10 cellular contexts compared by ENCODE assay signal in the genomic region with DNA sequence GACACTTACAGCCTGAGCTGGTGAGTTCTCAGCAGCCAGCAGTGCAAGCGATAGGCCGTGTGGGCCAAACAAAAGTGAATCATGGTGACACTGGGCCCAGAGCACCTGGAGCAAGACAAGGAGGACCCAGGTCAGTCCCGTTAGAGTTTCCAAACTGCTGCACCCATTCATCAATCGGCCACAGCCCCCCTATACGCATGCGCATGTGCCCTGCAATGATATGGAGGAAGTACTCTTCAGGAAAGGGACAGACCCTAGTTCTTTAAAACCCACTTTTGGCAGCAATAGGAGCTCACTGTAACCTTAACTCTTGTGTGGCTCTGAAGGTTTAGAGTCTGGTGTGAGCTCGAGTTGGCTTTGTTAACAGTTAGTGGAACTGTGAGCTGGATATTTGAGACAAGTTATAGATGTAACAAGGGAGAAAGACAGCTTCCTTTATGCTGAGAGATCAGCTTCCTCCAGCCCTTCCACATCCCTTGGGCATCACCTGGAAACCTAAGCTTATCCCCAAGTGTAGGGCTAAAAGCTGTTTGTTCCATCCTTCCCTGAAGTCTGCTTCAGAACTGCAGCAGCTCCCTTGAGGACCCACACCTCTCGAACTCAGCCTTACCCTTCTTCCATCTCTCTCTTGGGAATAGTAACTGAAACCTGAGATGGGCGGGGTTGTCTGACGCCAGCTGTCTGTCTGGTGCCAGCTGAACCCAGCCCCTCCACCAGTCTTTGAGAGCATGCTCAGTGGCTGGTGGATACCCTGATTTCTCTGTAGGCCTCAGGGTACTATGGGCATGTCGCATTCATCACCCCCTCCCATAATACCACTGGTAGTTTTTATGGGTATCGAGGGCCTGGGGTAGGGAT. TPM values are rescaled to one million over a fixed set of nuclear protein-coding genes. Genes with fewer than 3 reads are reported as not detected.
DNase-seq lines count a peak whose midpoint lies in the region; ATAC-seq and TF ChIP-seq lines count a peak whose summit lies in the region.
"Had no signal": no experiment of that assay in that cellular context is flagged by ENCODE, and none has a peak within 500 bp of the region (broad histone marks: within the 10 kb centered on the region; RNA-seq: fewer than 3 reads in every experiment).

No MANE protein-coding gene starts in this region.

- intact Hi-C loops in posterior cingulate gyrus (cut with DNase I), result no loop called here

- DNase-seq in COLO668 (lab: John Stamatoyannopoulos, UW; ENCODE audit: unreplicated experiment) (peak; percentile 70), NCI-H2171 (lab: John Stamatoyannopoulos, UW) (peak; percentile 97), fibroblast of lung (ENCODE audit: low read depth in 2 of 2) (peak; percentile 3 to 22), NOMO-1 treated with dmso at 0.1 percent for 144 hours (lab: John Stamatoyannopoulos, UW; ENCODE audit: unreplicated experiment) (no peak), posterior cingulate gyrus (no peak)
- DNase-seq in activated CD4-positive, alpha-beta T cell treated with anti-CD3 and anti-CD28 coated beads for 48 hours, result no peak
- DNase-seq: heart left ventricle, psoas muscle had no signal

- H3K27me3 ChIP-seq in fibroblast of lung (ENCODE audit: control insufficient read depth, insufficient read depth, low read length), result no peaks in the 10 kb centered on the region
- H3K27me3 ChIP-seq: heart left ventricle had no signal

- H3K4me1 ChIP-seq in fibroblast of lung (ENCODE audit: control insufficient read depth, extremely low read depth, insufficient read depth, low read length), result no peaks in the 10 kb centered on the region

- H2AFZ ChIP-seq in fibroblast of lung (ENCODE audit: low read length), result no peak overlapping the region

- no peak for TF ChIP-seq CTCF in fibroblast of lung (conservative IDR thresholded peaks at IDR 0.05 in 1 of 2, IDR thresholded peaks at IDR 0.05 in 1 of 2; ENCODE audit: low read depth in 1 of 2, low read length in 2 of 2)

- H3K9ac ChIP-seq in fibroblast of lung (ENCODE audit: insufficient read depth, low read length), result no peak overlapping the region

- H3K36me3 ChIP-seq in fibroblast of lung (ENCODE audit: control insufficient read depth, insufficient read depth, low read length), result no peaks in the 10 kb centered on the region

- no peaks in the 10 kb centered on the region for H3K9me3 ChIP-seq in fibroblast of lung (ENCODE audit: control insufficient read depth, insufficient read depth, low read depth, low read length)
- H3K9me3 ChIP-seq: heart left ventricle, psoas muscle had no signal

- H3K79me2 ChIP-seq in fibroblast of lung (ENCODE audit: control insufficient read depth, insufficient read depth, low read length), result no peaks in the 10 kb centered on the region

- H3K27ac ChIP-seq in fibroblast of lung (ENCODE audit: insufficient read depth, low read length), result no peak overlapping the region
- H3K27ac ChIP-seq: heart left ventricle, psoas muscle had no signal

- no peak overlapping the region for H3K4me3 ChIP-seq in fibroblast of lung (replicated peaks in 1 of 4; ENCODE audit: control extremely low read depth in 1 of 4, insufficient read depth in 1 of 4, low read depth in 3 of 4, low read length in 4 of 4)
- H3K4me3 ChIP-seq: heart left ventricle, psoas muscle had no signal

- ATAC-seq in GM21528 (IDR thresholded peaks at IDR 0.05; ENCODE audit: low FRiP score, unreplicated experiment), result peak; percentile 72
- ATAC-seq in HG02938 (IDR thresholded peaks at IDR 0.05; ENCODE audit: unreplicated experiment), result no peak
- ATAC-seq: heart left ventricle had no signal

- H3K4me2 ChIP-seq in fibroblast of lung (ENCODE audit: extremely low read depth, insufficient read depth, low read length), result no peak overlapping the region

- no peaks in the 10 kb centered on the region for H4K20me1 ChIP-seq in fibroblast of lung (ENCODE audit: control insufficient read depth, extremely low read depth, insufficient read depth, low read length)

RNA-seq across cellular contexts. Expression of gene NMNAT1, which starts 17.7 kb away (rescaled TPM):
- total RNA-seq in fibroblast of lung, result 14.4 and 17.2 TPM in 2 replicates
- polyA plus RNA-seq in fibroblast of lung, result 9.6 and 11.5 TPM in 2 replicates
- polyA plus RNA-seq in fibroblast of lung (2012), result 11.0 and 12.8 TPM in 2 replicates
- 10.3 and 12.0 TPM in 2 replicates for polyA minus RNA-seq in fibroblast of lung (ENCODE audit: low replicate concordance)

RNA-seq across cellular contexts. Expression of gene LZIC, which starts 17.7 kb away (rescaled TPM):
- total RNA-seq in fibroblast of lung, result 26.9 and 31.6 TPM in 2 replicates
- polyA plus RNA-seq in fibroblast of lung, result 27.5 and 33.5 TPM in 2 replicates
- 25.6 and 26.9 TPM in 2 replicates for polyA plus RNA-seq in fibroblast of lung (2012)
- 2.6 and 7.2 TPM in 2 replicates for polyA minus RNA-seq in fibroblast of lung (ENCODE audit: low replicate concordance)

RNA-seq across cellular contexts. Expression of gene RBP7, which starts 36.1 kb away (rescaled TPM):
- total RNA-seq in fibroblast of lung, result not detected in 2 replicates
- 0.36 TPM in 1 of 2 replicates, not detected in the other for polyA plus RNA-seq in fibroblast of lung
- 0.35 and 0.43 TPM in 2 replicates for polyA plus RNA-seq in fibroblast of lung (2012)
- polyA minus RNA-seq in fibroblast of lung (ENCODE audit: low replicate concordance), result not detected in 2 replicates

RNA-seq across cellular contexts. Expression of gene CTNNBIP1, which starts 50.9 kb away (rescaled TPM):
- total RNA-seq in fibroblast of lung, result 16.4 and 16.5 TPM in 2 replicates
- polyA plus RNA-seq in fibroblast of lung, result 19.0 and 27.6 TPM in 2 replicates
- polyA plus RNA-seq in fibroblast of lung (2012), result 15.2 and 25.5 TPM in 2 replicates
- polyA minus RNA-seq in fibroblast of lung (ENCODE audit: low replicate concordance), result 16.9 and 17.1 TPM in 2 replicates

Comparison
In these comparisons a context has a peak if more than half of its experiments do, and no peak if none do; other contexts are left out.
1. DNase-seq: peak in COLO668 (single experiment), NCI-H2171 (single experiment) and fibroblast of lung (2 of 2); none in NOMO-1 treated with dmso at 0.1 percent for 144 hours (single experiment), activated CD4-positive, alpha-beta T cell treated with anti-CD3 and anti-CD28 coated beads for 48 hours (single experiment) and posterior cingulate gyrus (0 of 10).